18 cellular contexts compared by ENCODE assay signal in the genomic region with DNA sequence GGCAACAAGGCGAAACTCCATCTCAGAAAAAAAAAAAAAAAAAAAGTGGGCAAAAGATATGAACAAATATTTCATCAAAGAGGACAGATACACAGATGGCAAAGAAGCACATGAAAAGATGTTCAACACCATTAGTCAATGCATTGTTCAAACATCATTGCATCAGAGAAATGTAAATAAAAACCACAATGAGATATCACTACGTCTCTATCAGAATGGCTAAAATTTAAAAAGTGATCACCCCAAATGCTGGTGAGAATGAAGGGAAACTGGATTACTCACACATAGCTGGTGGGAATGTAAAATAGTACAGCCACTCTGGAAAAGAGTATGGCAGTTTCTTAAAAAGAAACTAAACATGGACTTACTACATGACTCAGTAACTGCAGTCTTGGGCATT.
"Had no signal": no experiment of that assay in that cellular context is flagged by ENCODE, and none has a peak within 500 bp of the region (broad histone marks: within the 10 kb centered on the region; RNA-seq: fewer than 3 reads in every experiment).

No MANE protein-coding gene starts in this region.

- H3K27ac ChIP-seq: heart left ventricle, pancreas, sigmoid colon, spleen, stomach, testis had no signal

- FAIRE-seq: endothelial cell of umbilical vein, frontal cortex, pancreas had no signal

- H3K36me3 ChIP-seq: heart left ventricle, pancreas, sigmoid colon, spleen, stomach had no signal

- H3K4me3 ChIP-seq: heart left ventricle, pancreas, sigmoid colon, spleen, stomach, testis had no signal

- H3K27me3 ChIP-seq: heart left ventricle, pancreas, sigmoid colon, spleen, stomach, testis had no signal

- H3K9me3 ChIP-seq: heart left ventricle, pancreas, sigmoid colon, spleen, stomach, testis had no signal

- ATAC-seq: heart left ventricle, left lobe of liver, pancreas had no signal

- DNase-seq: activated CD4-positive, alpha-beta T cell treated with anti-CD3 and anti-CD28 coated beads, Interleukin-2, amount 50 U/mL, for 1 hour; activated CD8-positive, alpha-beta memory T cell treated with anti-CD3 and anti-CD28 coated beads for 24 hours; activated naive CD8-positive, alpha-beta T cell treated with anti-CD3 and anti-CD28 coated beads, Interleukin-2, amount 10 ng/mL, durations not matched to agents 7 days and 5 days; anterior cingulate cortex; cerebellar nuclear complex; effector CD8-positive, alpha-beta T cell; heart left ventricle; islet precursor cell; mammary epithelial cell; naive B cell; pancreas; sigmoid colon; spleen; stomach; testis had no signal
